Comparison of ENCODE assay signal across 24 cellular contexts in genomic region chr2:28944535-28944934, GRCh38. TPM values are rescaled to one million over a fixed set of nuclear protein-coding genes. Genes with fewer than 3 reads are reported as not detected.
"Had no signal": no experiment of that assay in that cellular context is flagged by ENCODE, and none has a peak within 500 bp of the region (broad histone marks: within the 10 kb centered on the region; RNA-seq: fewer than 3 reads in every experiment).

No MANE protein-coding gene starts in this region.

- H3K27me3 Mint-ChIP-seq: activated CD4-positive, alpha-beta memory T cell treated with anti-CD3 and anti-CD28 coated beads for 36 hours; activated CD4-positive, alpha-beta T cell treated with anti-CD3 and anti-CD28 coated beads, Interleukin-2, amount 10 ng/mL, durations not matched to agents 7 days and 5 days; activated naive CD4-positive, alpha-beta T cell treated with anti-CD3 and anti-CD28 coated beads, Interleukin-2, amount 50 U/mL, for 24 hours had no signal

- H3K9me3 Mint-ChIP-seq: activated CD4-positive, alpha-beta memory T cell treated with anti-CD3 and anti-CD28 coated beads for 36 hours; activated naive CD4-positive, alpha-beta T cell treated with anti-CD3 and anti-CD28 coated beads, Interleukin-2, amount 50 U/mL, for 24 hours; activated T-helper 1 cell treated with anti-CD3 and anti-CD28 coated beads, Interleukin-12 subunit alpha, Interleukin-12 subunit beta, Interleukin-2, Interleukin-4 antibody, amounts not matched to agents 30 ng/mL and 10 ng/mL and 1 ng/mL, durations not matched to agents 14 hours and 24 hours and 36 hours had no signal

- H3K27ac Mint-ChIP-seq: activated CD4-positive, alpha-beta memory T cell treated with anti-CD3 and anti-CD28 coated beads for 36 hours; activated CD4-positive, alpha-beta T cell treated with anti-CD3 and anti-CD28 coated beads, Interleukin-2, amount 10 ng/mL, durations not matched to agents 7 days and 5 days; activated naive CD4-positive, alpha-beta T cell treated with anti-CD3 and anti-CD28 coated beads, Interleukin-2, amount 50 U/mL, for 24 hours; activated T-helper 1 cell treated with anti-CD3 and anti-CD28 coated beads, Interleukin-12 subunit alpha, Interleukin-12 subunit beta, Interleukin-2, Interleukin-4 antibody, amounts not matched to agents 30 ng/mL and 10 ng/mL and 1 ng/mL, durations not matched to agents 14 hours and 24 hours and 36 hours had no signal

- DNase-seq: activated CD4-positive, alpha-beta memory T cell treated with anti-CD3 and anti-CD28 coated beads for 36 hours; activated CD4-positive, alpha-beta T cell treated with anti-CD3 and anti-CD28 coated beads, Interleukin-2, amount 10 ng/mL, durations not matched to agents 7 days and 5 days; activated CD4-positive, CD25-positive, alpha-beta regulatory T cell; activated CD8-positive, alpha-beta memory T cell treated with anti-CD3 and anti-CD28 coated beads, Interleukin-2, amount 50 U/mL, for 4 hours; activated effector memory CD4-positive, alpha-beta T cell treated with Interleukin-2 at 50 U/mL for 16 hours; activated naive CD4-positive, alpha-beta T cell; activated T-cell treated with anti-CD3 and anti-CD28 coated beads, Interleukin-2, amount 50 U/mL, for 1 hour; brain microvascular endothelial cell; MG63; MV-4-11; NCI-H1092 treated with DMSO at 0.1 percent for 48 hours; NCI-H1417 treated with DMSO at 0.1 percent for 48 hours; NCI-H1694; NCI-H2029; NCI-H2107; NCI-H2171 treated with DMSO at 0.1 percent for 48 hours; NCI-H226; NCI-H526 treated with DMSO at 0.1 percent for 48 hours; NCI-H82; SIG-M5 had no signal

- H3K4me3 Mint-ChIP-seq: activated CD4-positive, alpha-beta memory T cell treated with anti-CD3 and anti-CD28 coated beads for 36 hours; activated CD4-positive, alpha-beta T cell treated with anti-CD3 and anti-CD28 coated beads, Interleukin-2, amount 10 ng/mL, durations not matched to agents 7 days and 5 days; activated naive CD4-positive, alpha-beta T cell treated with anti-CD3 and anti-CD28 coated beads, Interleukin-2, amount 50 U/mL, for 24 hours; activated T-helper 1 cell treated with anti-CD3 and anti-CD28 coated beads, Interleukin-12 subunit alpha, Interleukin-12 subunit beta, Interleukin-2, Interleukin-4 antibody, amounts not matched to agents 30 ng/mL and 10 ng/mL and 1 ng/mL, durations not matched to agents 14 hours and 24 hours and 36 hours had no signal

- H3K4me1 Mint-ChIP-seq: activated naive CD4-positive, alpha-beta T cell treated with anti-CD3 and anti-CD28 coated beads, Interleukin-2, amount 50 U/mL, for 24 hours had no signal

RNA-seq across cellular contexts. Expression of gene TOGARAM2, which starts 36.6 kb away (rescaled TPM):
- total RNA-seq: NCI-H460, RPMI7951 had no signal
